In the genomic region with DNA sequence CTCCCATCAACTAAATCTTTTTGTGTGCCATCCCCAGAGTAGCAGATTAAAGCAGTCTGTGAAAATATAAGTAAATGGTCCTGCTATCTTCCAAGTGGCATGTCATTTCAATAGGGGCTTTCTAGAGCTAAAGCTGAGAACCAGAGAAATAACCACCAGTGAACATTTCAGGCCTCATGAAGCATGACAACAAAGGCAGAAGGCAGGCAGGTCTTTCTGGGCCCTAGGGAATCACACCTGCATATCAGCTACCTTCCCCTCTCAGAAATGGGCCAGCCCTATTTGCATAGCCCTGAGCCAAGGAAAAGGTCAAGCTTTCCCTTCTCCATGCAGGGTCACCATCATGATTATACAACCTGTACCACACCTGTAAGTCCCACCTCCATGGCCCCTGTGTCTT, we compare ENCODE assay signal across 16 cellular contexts.
DNase-seq lines count a peak whose midpoint lies in the region; ATAC-seq and TF ChIP-seq lines count a peak whose summit lies in the region.
"Had no signal": no experiment of that assay in that cellular context is flagged by ENCODE, and none has a peak within 500 bp of the region (broad histone marks: within the 10 kb centered on the region; RNA-seq: fewer than 3 reads in every experiment).

No MANE protein-coding gene starts in this region.

- H3K4me3 ChIP-seq in thoracic aorta (no peak overlapping the region), uterus (no peak overlapping the region)
- H3K4me3 ChIP-seq in CD8-positive, alpha-beta memory T cell (ENCODE audit: low read length): no peak overlapping the region
- H3K4me3 ChIP-seq: K562 had no signal

- H3K27ac ChIP-seq in thoracic aorta (peak overlapping the region; percentile 67), uterus (no peak overlapping the region)
- no peak overlapping the region for H3K27ac ChIP-seq in CD8-positive, alpha-beta memory T cell (ENCODE audit: low read depth, low read length)

- H3K27ac Mint-ChIP-seq in CD8-positive, alpha-beta memory T cell: no peak overlapping the region
- H3K27ac Mint-ChIP-seq: activated CD4-positive, alpha-beta memory T cell treated with anti-CD3 and anti-CD28 coated beads, Interleukin-2, amount 10 ng/mL, durations not matched to agents 7 days and 5 days; activated naive CD8-positive, alpha-beta T cell treated with anti-CD3 and anti-CD28 coated beads for 36 hours; dendritic cell treated with granulocyte-macrophage colony-stimulating factor and Interleukin-4, amounts not matched to agents 40 ng/mL and 50 ng/mL, for 4 days; HFFc6 had no signal

- POLR2A ChIA-PET in CD8-positive, alpha-beta memory T cell (lab: Charles Lee): no interaction called here

- intact Hi-C loops in uterus (cut with DNase I; ENCODE audit: low total_unique reads): no loop called here

- no peaks in the 10 kb centered on the region for H3K27me3 Mint-ChIP-seq in CD8-positive, alpha-beta memory T cell
- H3K27me3 Mint-ChIP-seq: activated CD4-positive, alpha-beta memory T cell treated with anti-CD3 and anti-CD28 coated beads, Interleukin-2, amount 10 ng/mL, durations not matched to agents 7 days and 5 days; activated naive CD8-positive, alpha-beta T cell treated with anti-CD3 and anti-CD28 coated beads for 36 hours; dendritic cell treated with granulocyte-macrophage colony-stimulating factor and Interleukin-4, amounts not matched to agents 40 ng/mL and 50 ng/mL, for 4 days had no signal

- no peaks in the 10 kb centered on the region for H3K36me3 ChIP-seq in thoracic aorta
- H3K36me3 ChIP-seq in uterus: no peaks in the 10 kb centered on the region
- no peaks in the 10 kb centered on the region for H3K36me3 ChIP-seq in CD8-positive, alpha-beta memory T cell (ENCODE audit: insufficient read depth, low read length)

- no peak for TF ChIP-seq POLR2A in uterus (IDR thresholded peaks at IDR 0.05)

- no peak overlapping the region for H3K4me3 Mint-ChIP-seq in CD8-positive, alpha-beta memory T cell
- H3K4me3 Mint-ChIP-seq: activated CD4-positive, alpha-beta memory T cell treated with anti-CD3 and anti-CD28 coated beads, Interleukin-2, amount 10 ng/mL, durations not matched to agents 7 days and 5 days; activated naive CD8-positive, alpha-beta T cell treated with anti-CD3 and anti-CD28 coated beads for 36 hours; dendritic cell treated with granulocyte-macrophage colony-stimulating factor and Interleukin-4, amounts not matched to agents 40 ng/mL and 50 ng/mL, for 4 days; HFFc6 had no signal

- peaks cover 0 to 5% (median 2%) of the 10 kb centered on the region in 5 donors for H3K9me3 Mint-ChIP-seq in CD8-positive, alpha-beta memory T cell
- H3K9me3 Mint-ChIP-seq: activated naive CD8-positive, alpha-beta T cell treated with anti-CD3 and anti-CD28 coated beads for 36 hours; dendritic cell treated with granulocyte-macrophage colony-stimulating factor and Interleukin-4, amounts not matched to agents 40 ng/mL and 50 ng/mL, for 4 days; HFFc6 had no signal

- ATAC-seq in GM19035 (IDR thresholded peaks at IDR 0.05; ENCODE audit: unreplicated experiment): peak; percentile 75
- peak; percentile 94 for ATAC-seq in HG02610 (IDR thresholded peaks at IDR 0.05; ENCODE audit: unreplicated experiment)
- peak; percentile 84 for ATAC-seq in HG03460 (IDR thresholded peaks at IDR 0.05; ENCODE audit: unreplicated experiment)
- no peak for ATAC-seq in thoracic aorta (ENCODE audit: insufficient number of reproducible peaks, low FRiP score, low read depth)
- ATAC-seq: K562, left colon had no signal

- CTCF ChIA-PET in CD8-positive, alpha-beta memory T cell (lab: Charles Lee): no interaction called here

- H3K36me3 Mint-ChIP-seq in CD8-positive, alpha-beta memory T cell: no peaks in the 10 kb centered on the region
- H3K36me3 Mint-ChIP-seq: activated naive CD8-positive, alpha-beta T cell treated with anti-CD3 and anti-CD28 coated beads for 36 hours had no signal

- H3K4me1 ChIP-seq in thoracic aorta (ENCODE audit: control insufficient read depth in 1 of 2, low read depth in 2 of 2) (peaks cover 4 to 83% of the 10 kb centered on the region in 2 donors), uterus (no peaks in the 10 kb centered on the region)
- no peaks in the 10 kb centered on the region for H3K4me1 ChIP-seq in CD8-positive, alpha-beta memory T cell (ENCODE audit: insufficient read depth, low read length)

- TF ChIP-seq CTCF in thoracic aorta (IDR thresholded peaks at IDR 0.05) (no peak), uterus (IDR thresholded peaks at IDR 0.05) (no peak)

- no peaks in the 10 kb centered on the region for H3K4me1 Mint-ChIP-seq in CD8-positive, alpha-beta memory T cell
- H3K4me1 Mint-ChIP-seq: activated CD4-positive, alpha-beta memory T cell treated with anti-CD3 and anti-CD28 coated beads, Interleukin-2, amount 10 ng/mL, durations not matched to agents 7 days and 5 days; activated naive CD8-positive, alpha-beta T cell treated with anti-CD3 and anti-CD28 coated beads for 36 hours had no signal

- H3K27me3 ChIP-seq in thoracic aorta (replicated peaks; ENCODE audit: insufficient read depth) (no peaks in the 10 kb centered on the region), uterus (no peaks in the 10 kb centered on the region)
- no peaks in the 10 kb centered on the region for H3K27me3 ChIP-seq in CD8-positive, alpha-beta memory T cell (ENCODE audit: insufficient read depth, low read length, poor library complexity, severe bottlenecking)

- DNase-seq in thoracic aorta (ENCODE audit: low spot score): no peak
- DNase-seq in SW 1271 (lab: John Stamatoyannopoulos, UW): no peak
- no peak for DNase-seq in uterus
- DNase-seq in CD8-positive, alpha-beta memory T cell: no peak
- DNase-seq: activated CD4-positive, alpha-beta memory T cell treated with anti-CD3 and anti-CD28 coated beads, Interleukin-2, amount 10 ng/mL, durations not matched to agents 7 days and 5 days; activated naive CD8-positive, alpha-beta T cell treated with anti-CD3 and anti-CD28 coated beads for 36 hours; foreskin fibroblast; HFFc6; left colon; NCI-H2029 treated with DMSO at 0.1 percent for 48 hours; stimulated activated naive CD4-positive, alpha-beta T cell had no signal

- no peaks in the 10 kb centered on the region for H3K9me3 ChIP-seq in thoracic aorta
- H3K9me3 ChIP-seq in uterus: no peaks in the 10 kb centered on the region
- H3K9me3 ChIP-seq in CD8-positive, alpha-beta memory T cell (ENCODE audit: low read length): no peaks in the 10 kb centered on the region

Comparison
In these comparisons a context has a peak if more than half of its experiments do, and no peak if none do; other contexts are left out.
1. H3K27ac ChIP-seq: peak in thoracic aorta (2 of 2); none in uterus (0 of 2) and CD8-positive, alpha-beta memory T cell (single experiment).